31 cellular contexts compared by ENCODE assay signal in genomic region chr16:2308089-2308962, GRCh38.
"Had no signal": no experiment of that assay in that cellular context is flagged by ENCODE, and none has a peak within 500 bp of the region (broad histone marks: within the 10 kb centered on the region; RNA-seq: fewer than 3 reads in every experiment).

No MANE protein-coding gene starts in this region.

- H3K4me3 ChIP-seq: breast epithelium, esophagus muscularis mucosa, heart left ventricle, left ventricle myocardium inferior, ovary, right lobe of liver, skin epidermis, thoracic aorta had no signal

- DNase-seq: activated CD4-positive, alpha-beta memory T cell treated with anti-CD3 and anti-CD28 coated beads, Interleukin-2, amount 10 ng/mL, durations not matched to agents 7 days and 5 days; activated CD4-positive, alpha-beta T cell treated with anti-CD3 and anti-CD28 coated beads for 1 hour; activated CD4-positive, alpha-beta T cell treated with anti-CD3 and anti-CD28 coated beads, Interleukin-2, amount 10 ng/mL, durations not matched to agents 7 days and 5 days; activated CD8-positive, alpha-beta memory T cell treated with anti-CD3 and anti-CD28 coated beads, Interleukin-2, amount 50 U/mL, for 48 hours; activated gamma-delta T cell treated with Interleukin-2 at 50 U/mL for 16 hours; activated naive CD8-positive, alpha-beta T cell treated with anti-CD3 and anti-CD28 coated beads, Interleukin-2, amount 50 U/mL, for 24 hours; activated T-cell treated with anti-CD3 and anti-CD28 coated beads, Interleukin-2, amount 50 U/mL, for 24 hours; amygdala; central memory CD4-positive, alpha-beta T cell; dermis blood vessel endothelial cell; effector CD4-positive, alpha-beta T cell; foreskin keratinocyte; heart left ventricle; hypothalamus; immature natural killer cell; left ventricle myocardium inferior; ovary; right lobe of liver; stimulated activated CD4-positive, alpha-beta T cell treated with anti-CD3 and anti-CD28 coated beads, Interleukin-12 subunit alpha, Interleukin-12 subunit beta, amount 100 ng/mL, for 4 hours; stimulated activated CD4-positive, alpha-beta T cell treated with anti-CD3 and anti-CD28 coated beads, Interleukin-4, amount 100 ng/mL, for 1 hour; T1000; WERI-Rb-1 had no signal

- H3K4me1 Mint-ChIP-seq: activated CD4-positive, alpha-beta memory T cell treated with anti-CD3 and anti-CD28 coated beads, Interleukin-2, amount 10 ng/mL, durations not matched to agents 7 days and 5 days; activated CD4-positive, alpha-beta T cell treated with anti-CD3 and anti-CD28 coated beads, Interleukin-2, amount 10 ng/mL, durations not matched to agents 7 days and 5 days; activated naive CD4-positive, alpha-beta T cell treated with anti-CD3 and anti-CD28 coated beads, Interleukin-2, amount 50 U/mL, for 24 hours; activated naive CD8-positive, alpha-beta T cell treated with anti-CD3 and anti-CD28 coated beads, Interleukin-2, amount 50 U/mL, for 24 hours; immature natural killer cell; nephron had no signal

- H3K36me3 ChIP-seq: breast epithelium, neutrophil, ovary, right lobe of liver had no signal

- H3K9me3 Mint-ChIP-seq: activated CD4-positive, alpha-beta memory T cell treated with anti-CD3 and anti-CD28 coated beads, Interleukin-2, amount 10 ng/mL, durations not matched to agents 7 days and 5 days; activated CD4-positive, alpha-beta T cell treated with anti-CD3 and anti-CD28 coated beads, Interleukin-2, amount 10 ng/mL, durations not matched to agents 7 days and 5 days; activated naive CD4-positive, alpha-beta T cell treated with anti-CD3 and anti-CD28 coated beads, Interleukin-2, amount 50 U/mL, for 24 hours; activated naive CD8-positive, alpha-beta T cell treated with anti-CD3 and anti-CD28 coated beads, Interleukin-2, amount 50 U/mL, for 24 hours; activated T-cell treated with anti-CD3 and anti-CD28 coated beads, Interleukin-2, amount 50 U/mL, for 24 hours; immature natural killer cell; nephron; stimulated activated naive CD8-positive, alpha-beta T cell treated with anti-CD3 and anti-CD28 coated beads, Interleukin-15, Interleukin-2, amounts not matched to agents 100 ng/mL and 50 ng/mL, for 24 hours had no signal

- H3K27ac ChIP-seq: breast epithelium, esophagus muscularis mucosa, foreskin keratinocyte, heart left ventricle, left ventricle myocardium inferior, neutrophil, ovary, right lobe of liver, skin epidermis, thoracic aorta, WERI-Rb-1 had no signal

- H3K4me1 ChIP-seq: breast epithelium, esophagus muscularis mucosa, foreskin keratinocyte, heart left ventricle, left ventricle myocardium inferior, right lobe of liver had no signal

- H3K36me3 Mint-ChIP-seq: activated naive CD4-positive, alpha-beta T cell treated with anti-CD3 and anti-CD28 coated beads, Interleukin-2, amount 50 U/mL, for 24 hours had no signal

- H3K4me3 Mint-ChIP-seq: activated CD4-positive, alpha-beta memory T cell treated with anti-CD3 and anti-CD28 coated beads, Interleukin-2, amount 10 ng/mL, durations not matched to agents 7 days and 5 days; activated CD4-positive, alpha-beta T cell treated with anti-CD3 and anti-CD28 coated beads, Interleukin-2, amount 10 ng/mL, durations not matched to agents 7 days and 5 days; activated naive CD4-positive, alpha-beta T cell treated with anti-CD3 and anti-CD28 coated beads, Interleukin-2, amount 50 U/mL, for 24 hours; activated naive CD8-positive, alpha-beta T cell treated with anti-CD3 and anti-CD28 coated beads, Interleukin-2, amount 50 U/mL, for 24 hours; activated T-cell treated with anti-CD3 and anti-CD28 coated beads, Interleukin-2, amount 50 U/mL, for 24 hours; immature natural killer cell; nephron; stimulated activated naive CD8-positive, alpha-beta T cell treated with anti-CD3 and anti-CD28 coated beads, Interleukin-15, Interleukin-2, amounts not matched to agents 100 ng/mL and 50 ng/mL, for 24 hours had no signal

- H3K27me3 Mint-ChIP-seq: activated CD4-positive, alpha-beta memory T cell treated with anti-CD3 and anti-CD28 coated beads, Interleukin-2, amount 10 ng/mL, durations not matched to agents 7 days and 5 days; activated CD4-positive, alpha-beta T cell treated with anti-CD3 and anti-CD28 coated beads, Interleukin-2, amount 10 ng/mL, durations not matched to agents 7 days and 5 days; activated naive CD4-positive, alpha-beta T cell treated with anti-CD3 and anti-CD28 coated beads, Interleukin-2, amount 50 U/mL, for 24 hours; activated naive CD8-positive, alpha-beta T cell treated with anti-CD3 and anti-CD28 coated beads, Interleukin-2, amount 50 U/mL, for 24 hours; activated T-cell treated with anti-CD3 and anti-CD28 coated beads, Interleukin-2, amount 50 U/mL, for 24 hours; stimulated activated naive CD8-positive, alpha-beta T cell treated with anti-CD3 and anti-CD28 coated beads, Interleukin-15, Interleukin-2, amounts not matched to agents 100 ng/mL and 50 ng/mL, for 24 hours had no signal

- H3K27me3 ChIP-seq: breast epithelium, esophagus muscularis mucosa, foreskin keratinocyte, heart left ventricle, neutrophil, ovary, right lobe of liver had no signal

- H3K27ac Mint-ChIP-seq: activated CD4-positive, alpha-beta memory T cell treated with anti-CD3 and anti-CD28 coated beads, Interleukin-2, amount 10 ng/mL, durations not matched to agents 7 days and 5 days; activated CD4-positive, alpha-beta T cell treated with anti-CD3 and anti-CD28 coated beads, Interleukin-2, amount 10 ng/mL, durations not matched to agents 7 days and 5 days; activated naive CD4-positive, alpha-beta T cell treated with anti-CD3 and anti-CD28 coated beads, Interleukin-2, amount 50 U/mL, for 24 hours; activated naive CD8-positive, alpha-beta T cell treated with anti-CD3 and anti-CD28 coated beads, Interleukin-2, amount 50 U/mL, for 24 hours; activated T-cell treated with anti-CD3 and anti-CD28 coated beads, Interleukin-2, amount 50 U/mL, for 24 hours; immature natural killer cell; nephron; progenitor cell of endocrine pancreas; stimulated activated naive CD8-positive, alpha-beta T cell treated with anti-CD3 and anti-CD28 coated beads, Interleukin-15, Interleukin-2, amounts not matched to agents 100 ng/mL and 50 ng/mL, for 24 hours had no signal

- H3K9me3 ChIP-seq: breast epithelium, esophagus muscularis mucosa, heart left ventricle, left ventricle myocardium inferior, neutrophil, ovary, right lobe of liver, thoracic aorta had no signal

- ATAC-seq: activated naive CD8-positive, alpha-beta T cell treated with anti-CD3 and anti-CD28 coated beads, Interleukin-2, amount 50 U/mL, for 24 hours; foreskin keratinocyte; heart left ventricle had no signal
